Comparison of ENCODE assay signal across 28 cellular contexts in genomic region chr4:96154676-96155075, GRCh38.
"Had no signal": no experiment of that assay in that cellular context is flagged by ENCODE, and none has a peak within 500 bp of the region (broad histone marks: within the 10 kb centered on the region; RNA-seq: fewer than 3 reads in every experiment).

No MANE protein-coding gene starts in this region.

- H3K4me1 ChIP-seq: body of pancreas, SJSA1 had no signal

- H3K4me3 Mint-ChIP-seq: activated CD8-positive, alpha-beta T cell treated with anti-CD3 and anti-CD28 coated beads, Interleukin-2, amount 10 ng/mL, durations not matched to agents 7 days and 5 days; activated naive CD8-positive, alpha-beta T cell treated with anti-CD3 and anti-CD28 coated beads, Interleukin-2, amount 50 U/mL, for 24 hours; T-helper 1 cell treated with Interleukin-12 subunit alpha and Interleukin-12 subunit beta and Interleukin-4 antibody, amounts not matched to agents 30 μg/mL and 1 μg/mL, for 36 hours; WTC11 had no signal

- H3K27me3 ChIP-seq: body of pancreas, SJSA1 had no signal

- H3K9me3 Mint-ChIP-seq: activated naive CD8-positive, alpha-beta T cell treated with anti-CD3 and anti-CD28 coated beads, Interleukin-2, amount 50 U/mL, for 24 hours; T-helper 1 cell treated with Interleukin-12 subunit alpha and Interleukin-12 subunit beta and Interleukin-4 antibody, amounts not matched to agents 30 μg/mL and 1 μg/mL, for 36 hours; WTC11 had no signal

- H3K9me3 ChIP-seq: body of pancreas, SJSA1 had no signal

- H3K36me3 ChIP-seq: SJSA1 had no signal

- H3K4me3 ChIP-seq: body of pancreas, K562, SJSA1 had no signal

- H3K4me1 Mint-ChIP-seq: activated naive CD8-positive, alpha-beta T cell treated with anti-CD3 and anti-CD28 coated beads, Interleukin-2, amount 50 U/mL, for 24 hours had no signal

- H3K27ac Mint-ChIP-seq: activated CD8-positive, alpha-beta T cell treated with anti-CD3 and anti-CD28 coated beads, Interleukin-2, amount 10 ng/mL, durations not matched to agents 7 days and 5 days; activated naive CD4-positive, alpha-beta T cell treated with anti-CD3 and anti-CD28 coated beads, Interleukin-2, amount 50 U/mL, for 72 hours; activated naive CD8-positive, alpha-beta T cell treated with anti-CD3 and anti-CD28 coated beads, Interleukin-2, amount 50 U/mL, for 24 hours; T-helper 1 cell treated with Interleukin-12 subunit alpha and Interleukin-12 subunit beta and Interleukin-4 antibody, amounts not matched to agents 30 μg/mL and 1 μg/mL, for 36 hours; WTC11 had no signal

- H3K27ac ChIP-seq: body of pancreas, RWPE1, SJSA1 had no signal

- H3K36me3 Mint-ChIP-seq: activated naive CD4-positive, alpha-beta T cell treated with anti-CD3 and anti-CD28 coated beads, Interleukin-2, amount 50 U/mL, for 72 hours; WTC11 had no signal

- DNase-seq: activated CD4-positive, alpha-beta T cell treated with anti-CD3 and anti-CD28 coated beads for 48 hours; activated CD4-positive, alpha-beta T cell treated with anti-CD3 and anti-CD28 coated beads, Interleukin-2, amount 50 U/mL, for 4 hours; activated CD4-positive, CD25-positive, alpha-beta regulatory T cell treated with anti-CD3 and anti-CD28 coated beads, Interleukin-2, amount 50 U/mL, for 72 hours; activated CD8-positive, alpha-beta memory T cell treated with anti-CD3 and anti-CD28 coated beads, Interleukin-2, amount 50 U/mL, for 48 hours; activated CD8-positive, alpha-beta T cell treated with anti-CD3 and anti-CD28 coated beads, Interleukin-2, amount 10 ng/mL, durations not matched to agents 7 days and 5 days; activated effector memory CD4-positive, alpha-beta T cell treated with Interleukin-2 at 50 U/mL for 16 hours; activated naive CD4-positive, alpha-beta T cell; activated naive CD8-positive, alpha-beta T cell treated with anti-CD3 and anti-CD28 coated beads, Interleukin-2, amount 50 U/mL, for 24 hours; activated T-cell treated with anti-CD3 and anti-CD28 coated beads, Interleukin-2, amount 50 U/mL, for 1 hour; amygdala; body of pancreas; central memory CD4-positive, alpha-beta T cell; Karpas-422; NCI-H1092; NCI-H1417; NCI-H2029; NCI-H345; NCI-H510A; NCI-H526 treated with DMSO at 0.1 percent for 48 hours; NK-92 treated with Interleukin-12 subunit alpha and Interleukin-12 subunit beta, amount 100 ng/mL, for 24 hours; OCI-M1; Right ventricle myocardium superior had no signal

- H3K27me3 Mint-ChIP-seq: activated naive CD8-positive, alpha-beta T cell treated with anti-CD3 and anti-CD28 coated beads, Interleukin-2, amount 50 U/mL, for 24 hours had no signal
